29 cellular contexts compared by ENCODE assay signal in the genomic region with DNA sequence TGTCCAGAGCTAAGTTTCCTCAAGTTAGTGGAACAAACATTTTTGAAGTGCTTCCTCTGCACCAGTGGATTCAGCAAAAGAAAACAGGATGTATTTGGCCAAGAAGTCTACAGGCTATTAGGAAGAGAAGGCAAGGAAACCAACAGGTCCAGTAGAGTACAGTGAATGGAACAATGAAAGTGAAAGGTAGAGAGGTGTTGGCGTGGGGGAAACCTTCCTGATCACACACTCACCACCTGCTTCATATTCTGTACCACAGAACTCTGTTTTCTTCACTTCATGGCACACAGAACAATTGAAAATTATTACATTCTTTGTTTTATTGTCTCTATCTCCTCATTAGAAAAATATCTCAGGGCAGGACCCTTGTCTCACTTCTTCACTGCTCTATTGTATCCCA.
"Had no signal": no experiment of that assay in that cellular context is flagged by ENCODE, and none has a peak within 500 bp of the region (broad histone marks: within the 10 kb centered on the region; RNA-seq: fewer than 3 reads in every experiment).

No MANE protein-coding gene starts in this region.

- H3K4me1 Mint-ChIP-seq: stimulated activated effector memory CD8-positive, alpha-beta T cell treated with anti-CD3 and anti-CD28 coated beads, Interleukin-12 subunit alpha, Interleukin-12 subunit beta, amount 100 ng/mL, for 72 hours; stimulated activated memory B cell treated with anti-CD40 and anti-IgM and Interleukin-4, amounts not matched to agents 10 μg/mL and 1 μg/mL and 100 μg/mL, for 72 hours; stimulated activated naive B cell treated with anti-CD40 and anti-IgM and Interleukin-4, amounts not matched to agents 10 μg/mL and 1 μg/mL and 100 μg/mL, for 72 hours; stimulated activated naive CD8-positive, alpha-beta T cell treated with anti-CD3 and anti-CD28 coated beads, Interleukin-15, amount 100 ng/mL, for 72 hours had no signal

- H3K4me3 Mint-ChIP-seq: stimulated activated effector memory CD8-positive, alpha-beta T cell treated with anti-CD3 and anti-CD28 coated beads, Interleukin-12 subunit alpha, Interleukin-12 subunit beta, amount 100 ng/mL, for 72 hours; stimulated activated memory B cell treated with anti-CD40 and anti-IgM and Interleukin-4, amounts not matched to agents 10 μg/mL and 1 μg/mL and 100 μg/mL, for 72 hours; stimulated activated naive B cell treated with anti-CD40 and anti-IgM and Interleukin-4, amounts not matched to agents 10 μg/mL and 1 μg/mL and 100 μg/mL, for 72 hours; stimulated activated naive CD8-positive, alpha-beta T cell treated with anti-CD3 and anti-CD28 coated beads, Interleukin-15, amount 100 ng/mL, for 72 hours; stimulated activated naive CD8-positive, alpha-beta T cell treated with anti-CD3 and anti-CD28 coated beads, Interleukin-15, Interleukin-2, amounts not matched to agents 100 ng/mL and 50 ng/mL, for 24 hours; type B pancreatic cell had no signal

- H3K9me3 ChIP-seq: stomach, suprapubic skin, testis, thoracic aorta, thyroid gland, tibial artery, tibial nerve, transverse colon, upper lobe of left lung, upper lobe of right lung, uterus, vagina had no signal

- H3K27ac Mint-ChIP-seq: stimulated activated effector memory CD8-positive, alpha-beta T cell treated with anti-CD3 and anti-CD28 coated beads, Interleukin-12 subunit alpha, Interleukin-12 subunit beta, amount 100 ng/mL, for 72 hours; stimulated activated memory B cell treated with anti-CD40 and anti-IgM and Interleukin-4, amounts not matched to agents 10 μg/mL and 1 μg/mL and 100 μg/mL, for 72 hours; stimulated activated naive B cell treated with anti-CD40 and anti-IgM and Interleukin-4, amounts not matched to agents 10 μg/mL and 1 μg/mL and 100 μg/mL, for 72 hours; stimulated activated naive CD8-positive, alpha-beta T cell treated with anti-CD3 and anti-CD28 coated beads, Interleukin-15, amount 100 ng/mL, for 72 hours; stimulated activated naive CD8-positive, alpha-beta T cell treated with anti-CD3 and anti-CD28 coated beads, Interleukin-15, Interleukin-2, amounts not matched to agents 100 ng/mL and 50 ng/mL, for 24 hours; type B pancreatic cell had no signal

- DNase-seq: stimulated activated CD4-positive, alpha-beta T cell treated with anti-CD3 and anti-CD28 coated beads, Interleukin-2, amount 100 ng/mL, for 48 hours; stimulated activated CD4-positive, alpha-beta T cell treated with anti-CD3 and anti-CD28 coated beads, Interleukin-4, amount 100 ng/mL, for 1 hour; stimulated activated CD4-positive, alpha-beta T cell treated with anti-CD3 and anti-CD28 coated beads, Interleukin-4, amount 100 ng/mL, for 24 hours; stimulated activated CD4-positive, alpha-beta T cell treated with anti-CD3 and anti-CD28 coated beads, Interleukin-4, amount 100 ng/mL, for 4 hours; stimulated activated CD8-positive, alpha-beta memory T cell treated with anti-CD3 and anti-CD28 coated beads, Interleukin-4, amount 100 ng/mL, for 48 hours; stimulated activated naive B cell treated with anti-CD40 and anti-IgM and Interleukin-4, amounts not matched to agents 10 μg/mL and 1 μg/mL and 100 μg/mL, for 72 hours; stimulated activated naive CD4-positive, alpha-beta T cell; stimulated activated naive CD4-positive, alpha-beta T cell treated with Interleukin-2 at 50 U/mL for 16 hours; stimulated activated naive CD8-positive, alpha-beta T cell treated with anti-CD3 and anti-CD28 coated beads, Interleukin-15, amount 100 ng/mL, for 72 hours; stimulated activated naive CD8-positive, alpha-beta T cell treated with anti-CD3 and anti-CD28 coated beads, Interleukin-15, Interleukin-2, amounts not matched to agents 100 U/mL and 50 U/mL, for 24 hours; stomach; substantia nigra; testis; thyroid gland; tibial artery; transverse colon; trophoblast cell; upper lobe of left lung; upper lobe of right lung; uterus had no signal

- H3K4me1 ChIP-seq: stomach, suprapubic skin, testis, thyroid gland, tibial artery, tibial nerve, transverse colon, upper lobe of left lung, upper lobe of right lung, uterus, vagina had no signal

- H3K27me3 ChIP-seq: stomach, suprapubic skin, testis, thyroid gland, tibial artery, tibial nerve, transverse colon, upper lobe of left lung, upper lobe of right lung, uterus, vagina had no signal

- H3K9me3 Mint-ChIP-seq: stimulated activated memory B cell treated with anti-CD40 and anti-IgM and Interleukin-4, amounts not matched to agents 10 μg/mL and 1 μg/mL and 100 μg/mL, for 72 hours; type B pancreatic cell had no signal

- H3K27ac ChIP-seq: stomach, suprapubic skin, testis, thoracic aorta, thyroid gland, tibial artery, tibial nerve, transverse colon, upper lobe of left lung, upper lobe of right lung, uterus, vagina had no signal

- H3K27me3 Mint-ChIP-seq: stimulated activated memory B cell treated with anti-CD40 and anti-IgM and Interleukin-4, amounts not matched to agents 10 μg/mL and 1 μg/mL and 100 μg/mL, for 72 hours; stimulated activated naive B cell treated with anti-CD40 and anti-IgM and Interleukin-4, amounts not matched to agents 10 μg/mL and 1 μg/mL and 100 μg/mL, for 72 hours; stimulated activated naive CD8-positive, alpha-beta T cell treated with anti-CD3 and anti-CD28 coated beads, Interleukin-15, amount 100 ng/mL, for 72 hours; stimulated activated naive CD8-positive, alpha-beta T cell treated with anti-CD3 and anti-CD28 coated beads, Interleukin-15, Interleukin-2, amounts not matched to agents 100 ng/mL and 50 ng/mL, for 24 hours; type B pancreatic cell had no signal

- FAIRE-seq: urothelium cell line had no signal

- H3K36me3 ChIP-seq: stomach, suprapubic skin, thoracic aorta, thyroid gland, tibial artery, tibial nerve, transverse colon, upper lobe of left lung, upper lobe of right lung, uterus, vagina had no signal

- H3K4me3 ChIP-seq: stomach, suprapubic skin, testis, thoracic aorta, thyroid gland, tibial artery, tibial nerve, transverse colon, upper lobe of left lung, upper lobe of right lung, uterus, vagina had no signal

- ATAC-seq: stimulated activated effector memory CD8-positive, alpha-beta T cell treated with anti-CD3 and anti-CD28 coated beads, Interleukin-12 subunit alpha, Interleukin-12 subunit beta, amount 100 ng/mL, for 72 hours; stimulated activated memory B cell treated with anti-CD40 and anti-IgM and Interleukin-4, amounts not matched to agents 10 μg/mL and 1 μg/mL and 100 μg/mL, for 72 hours; stimulated activated naive B cell treated with anti-CD40 and anti-IgM and Interleukin-4, amounts not matched to agents 10 μg/mL and 1 μg/mL and 100 μg/mL, for 72 hours; stimulated activated naive CD8-positive, alpha-beta T cell treated with anti-CD3 and anti-CD28 coated beads, Interleukin-15, amount 100 ng/mL, for 72 hours; stimulated activated naive CD8-positive, alpha-beta T cell treated with anti-CD3 and anti-CD28 coated beads, Interleukin-15, Interleukin-2, amounts not matched to agents 100 U/mL and 50 U/mL, for 24 hours; upper lobe of right lung had no signal

- H3K36me3 Mint-ChIP-seq: stimulated activated effector memory CD8-positive, alpha-beta T cell treated with anti-CD3 and anti-CD28 coated beads, Interleukin-12 subunit alpha, Interleukin-12 subunit beta, amount 100 ng/mL, for 72 hours; stimulated activated memory B cell treated with anti-CD40 and anti-IgM and Interleukin-4, amounts not matched to agents 10 μg/mL and 1 μg/mL and 100 μg/mL, for 72 hours; stimulated activated naive B cell treated with anti-CD40 and anti-IgM and Interleukin-4, amounts not matched to agents 10 μg/mL and 1 μg/mL and 100 μg/mL, for 72 hours; type B pancreatic cell had no signal
